32 cellular contexts compared by ENCODE assay signal in genomic region chr1:178571807-178572206, GRCh38. TPM values are rescaled to one million over a fixed set of nuclear protein-coding genes. Genes with fewer than 3 reads are reported as not detected.
"Had no signal": no experiment of that assay in that cellular context is flagged by ENCODE, and none has a peak within 500 bp of the region (broad histone marks: within the 10 kb centered on the region; RNA-seq: fewer than 3 reads in every experiment).

No MANE protein-coding gene starts in this region.

- H3K4me1 Mint-ChIP-seq: natural killer cell had no signal

- H3K9me3 Mint-ChIP-seq: dendritic cell treated with granulocyte-macrophage colony-stimulating factor and Interleukin-4, amounts not matched to agents 40 ng/mL and 50 ng/mL, for 4 days; endodermal cell; natural killer cell had no signal

- ATAC-seq: esophagus mucosa; heart right ventricle; natural killer cell; pancreas; sciatic nerve; stimulated activated naive CD8-positive, alpha-beta T cell treated with anti-CD3 and anti-CD28 coated beads, Interleukin-15, Interleukin-2, amounts not matched to agents 100 U/mL and 50 U/mL, for 24 hours; upper lobe of right lung had no signal

- H3K36me3 ChIP-seq: colonic mucosa, heart right ventricle, pancreas, thoracic aorta, transverse colon, upper lobe of right lung, uterus had no signal

- H3K27ac ChIP-seq: colonic mucosa, epithelial cell of prostate, heart right ventricle, pancreas, thoracic aorta, transverse colon, upper lobe of right lung, uterus had no signal

- H3K27ac Mint-ChIP-seq: dendritic cell treated with granulocyte-macrophage colony-stimulating factor and Interleukin-4, amounts not matched to agents 40 ng/mL and 50 ng/mL, for 4 days; endodermal cell; natural killer cell; progenitor cell of endocrine pancreas had no signal

- H3K27me3 ChIP-seq: colonic mucosa, heart right ventricle, transverse colon, upper lobe of right lung, uterus had no signal

- H3K4me3 Mint-ChIP-seq: dendritic cell treated with granulocyte-macrophage colony-stimulating factor and Interleukin-4, amounts not matched to agents 40 ng/mL and 50 ng/mL, for 4 days; endodermal cell; memory B cell; natural killer cell had no signal

- H3K4me3 ChIP-seq: colonic mucosa, heart right ventricle, lung, pancreas, smooth muscle cell, thoracic aorta, transverse colon, upper lobe of right lung, uterus had no signal

- H3K9me3 ChIP-seq: colonic mucosa, pancreas, thoracic aorta, transverse colon, upper lobe of right lung, uterus had no signal

- DNase-seq: colonic mucosa; effector CD8-positive, alpha-beta T cell; endodermal cell; foreskin melanocyte; glutamatergic neuron; heart right ventricle; hippocampal formation; islet precursor cell; kidney glomerular epithelial cell; natural killer cell; occipital lobe; pancreas; stimulated activated CD4-positive, alpha-beta T cell treated with anti-CD3 and anti-CD28 coated beads, Interleukin-12 subunit alpha, Interleukin-12 subunit beta, amount 100 ng/mL, for 4 hours; stimulated activated CD4-positive, alpha-beta T cell treated with anti-CD3 and anti-CD28 coated beads, Interleukin-1b, Interleukin-23, amount 100 ng/mL, for 48 hours; stimulated activated CD4-positive, alpha-beta T cell treated with anti-CD3 and anti-CD28 coated beads, Interleukin-4, amount 100 ng/mL, for 1 hour; stimulated activated CD8-positive, alpha-beta memory T cell treated with anti-CD3 and anti-CD28 coated beads, Interleukin-4, amount 100 ng/mL, for 48 hours; stimulated activated naive CD8-positive, alpha-beta T cell treated with anti-CD3 and anti-CD28 coated beads, Interleukin-15, Interleukin-2, amounts not matched to agents 100 U/mL and 50 U/mL, for 24 hours; transverse colon; upper lobe of right lung; uterus had no signal

- H3K36me3 Mint-ChIP-seq: natural killer cell had no signal

- H3K4me2 ChIP-seq: smooth muscle cell had no signal

- H3K4me1 ChIP-seq: colonic mucosa, pancreas, upper lobe of right lung, uterus had no signal

- FAIRE-seq: pancreas had no signal

- H3K27me3 Mint-ChIP-seq: dendritic cell treated with granulocyte-macrophage colony-stimulating factor and Interleukin-4, amounts not matched to agents 40 ng/mL and 50 ng/mL, for 4 days; memory B cell; progenitor cell of endocrine pancreas had no signal

RNA-seq across cellular contexts. Expression of gene TEX35, which starts 58.9 kb away (rescaled TPM):
- total RNA-seq: chondrocyte, colonic mucosa, endodermal cell, fibroblast of lung, liver, lung, natural killer cell, occipital lobe, pancreas, progenitor cell of endocrine pancreas, sciatic nerve, smooth muscle cell, thoracic aorta, transverse colon, upper lobe of right lung, uterus had no signal
